ENCODE assay signal across 8 cellular contexts in genomic region chr10:116272497-116273221, GRCh38. TPM values are rescaled to one million over a fixed set of nuclear protein-coding genes. Genes with fewer than 3 reads are reported as not detected.
A peak's percentile ranks its signal among the peaks of the same experiment; 100 is the strongest.
DNase-seq lines count a peak whose midpoint lies in the region; ATAC-seq, FAIRE-seq and TF ChIP-seq lines count a peak whose summit lies in the region.

Gene GFRA1 (minus strand): TSS chr10:116273206. CDS start chr10:116272029, 1,177 bp downstream.

- ATAC-seq in HG02981 (IDR thresholded peaks at IDR 0.05; ENCODE audit: unreplicated experiment): peak; percentile 44
- peak; percentile 53 for ATAC-seq in HepG2
- no peak for ATAC-seq in thoracic aorta (ENCODE audit: insufficient number of reproducible peaks, low FRiP score, low read depth)
- no peak for ATAC-seq in GM18867 (IDR thresholded peaks at IDR 0.05; ENCODE audit: unreplicated experiment)
- ATAC-seq in GM19324 (IDR thresholded peaks at IDR 0.05; ENCODE audit: low FRiP score, unreplicated experiment): no peak

- no peak for TF ChIP-seq CTCF in BE2C (IDR thresholded peaks at IDR 0.05; ENCODE audit: low read depth, low read length)
- no peak for TF ChIP-seq CTCF in mammary epithelial cell (conservative IDR thresholded peaks at IDR 0.05 in 1 of 2, IDR thresholded peaks at IDR 0.05 in 1 of 2; ENCODE audit: extremely low read depth in 1 of 2, insufficient read depth in 1 of 2, low read depth in 1 of 2, low read length in 2 of 2)
- TF ChIP-seq CTCF in HepG2 (CRISPR knock-in tag; IDR thresholded peaks at IDR 0.05): no peak
- TF ChIP-seq CTCF in thoracic aorta (IDR thresholded peaks at IDR 0.05): no peak

- dilution Hi-C loops in mammary epithelial cell (cut with HindIII; ENCODE audit: low sequenced_read_pairs): no loop called here

- no peak within 1 kb of the TSS for H3K9ac ChIP-seq in mammary epithelial cell (ENCODE audit: insufficient read depth, low read length)
- H3K9ac ChIP-seq in HepG2 (ENCODE audit: insufficient read depth, low read depth, low read length): no peak within 1 kb of the TSS

- H3K79me2 ChIP-seq in mammary epithelial cell (ENCODE audit: insufficient read depth, low read length) (no peaks in the 10 kb centered on the region), HepG2 (ENCODE audit: insufficient read depth, low read length) (no peaks in the 10 kb centered on the region)

- H3K4me3 ChIP-seq in BE2C (ENCODE audit: low read depth, low read length) (peak within 1 kb of the TSS; percentile 31), mammary epithelial cell (replicated peaks in 1 of 3; ENCODE audit: insufficient read depth in 1 of 3, low read depth in 2 of 3, low read length in 3 of 3) (peak within 1 kb of the TSS; percentile 29 to 40 (median 37)), HepG2 (replicated peaks in 1 of 3; ENCODE audit: insufficient read depth in 1 of 3, low read depth in 2 of 3, low read length in 3 of 3) (no peak within 1 kb of the TSS), thoracic aorta (peak within 1 kb of the TSS; percentile 77)

- no peak within 1 kb of the TSS for H3K27ac ChIP-seq in mammary epithelial cell (ENCODE audit: insufficient read depth, low read depth, low read length)
- H3K27ac ChIP-seq in HepG2 (ENCODE audit: extremely low read length, insufficient read depth, low read length): no peak within 1 kb of the TSS
- H3K27ac ChIP-seq in thoracic aorta: no peak within 1 kb of the TSS

- BruUV-seq in mammary epithelial cell (replicated peaks; lab: Mats Ljungman, UMichigan) (no TSS peak), HepG2 (replicated peaks; lab: Mats Ljungman, UMichigan) (no TSS peak)

- no peak for TF ChIP-seq RAD21 in HepG2 (CRISPR knock-in tag; IDR thresholded peaks at IDR 0.05)

- no peaks in the 10 kb centered on the region for H3K9me3 ChIP-seq in BE2C
- no peaks in the 10 kb centered on the region for H3K9me3 ChIP-seq in mammary epithelial cell (replicated peaks; ENCODE audit: insufficient read depth, low read length)
- H3K9me3 ChIP-seq in HepG2 (ENCODE audit: low read length): no peaks in the 10 kb centered on the region
- H3K9me3 ChIP-seq in thoracic aorta: no peaks in the 10 kb centered on the region

- H3K4me2 ChIP-seq in mammary epithelial cell (ENCODE audit: insufficient read depth, low read depth, low read length): peak within 1 kb of the TSS; percentile 95
- H3K4me2 ChIP-seq in HepG2 (ENCODE audit: low read depth, low read length): peak within 1 kb of the TSS; percentile 7; the same call in 1 of the 2 replicates

- TF ChIP-seq EP300 in HepG2 (IDR thresholded peaks at IDR 0.05; ENCODE audit: low read depth in 2 of 2, low read length in 2 of 2) (no peak), HepG2 (CRISPR knock-in tag; IDR thresholded peaks at IDR 0.05; ENCODE audit: borderline replicate concordance) (no peak)

- H3K27me3 ChIP-seq in BE2C: peaks cover 62% of the 10 kb centered on the region
- peaks cover 64% of the 10 kb centered on the region for H3K27me3 ChIP-seq in mammary epithelial cell (ENCODE audit: insufficient read depth, low read length)
- peaks cover 2 to 34% of the 10 kb centered on the region in 2 experiments; a peak in 4 of 5 replicates for H3K27me3 ChIP-seq in HepG2 (ENCODE audit: control insufficient read depth in 1 of 2, insufficient read depth in 2 of 2, low read length in 2 of 2)
- no peaks in the 10 kb centered on the region for H3K27me3 ChIP-seq in thoracic aorta (replicated peaks; ENCODE audit: insufficient read depth)

- H2AFZ ChIP-seq in mammary epithelial cell (ENCODE audit: low read depth, low read length) (peak within 1 kb of the TSS; percentile 66), HepG2 (ENCODE audit: low read length) (no peak within 1 kb of the TSS)

- no peak for TF ChIP-seq POLR2A in HepG2 (IDR thresholded peaks at IDR 0.05; ENCODE audit: insufficient read depth in 1 of 2, low read depth in 2 of 2, low read length in 2 of 2)

- intact Hi-C loops in mammary epithelial cell (cut with micrococcal nuclease): no loop called here
- intact Hi-C loops in HepG2 (cut with micrococcal nuclease; ENCODE audit: unreplicated experiment): no loop called here

- POLR2A ChIA-PET in HepG2 (lab: Yijun Ruan, JAX): no interaction called here

- CTCF ChIA-PET in mammary epithelial cell (lab: Charles Lee; ENCODE audit: low non-redundant PET) (no interaction called here), HepG2 (lab: Yijun Ruan, JAX; ENCODE audit: low intra/inter-chr PET ratio, low total read pairs) (no interaction called here)

- H4K20me1 ChIP-seq in mammary epithelial cell (ENCODE audit: insufficient read depth, low read length): no peaks in the 10 kb centered on the region
- no peaks in the 10 kb centered on the region for H4K20me1 ChIP-seq in HepG2 (ENCODE audit: insufficient read depth, low read length)

- 11% methylated on average over 14 of the region's 69 CpGs for WGBS in mammary epithelial cell (ENCODE audit: low coverage, missing lambda C conversion rate)
- 31% methylated on average over 50 of the region's 69 CpGs for WGBS in HepG2 (ENCODE audit: low lambda C conversion rate)

- H3K4me1 ChIP-seq in BE2C (no peaks in the 10 kb centered on the region), mammary epithelial cell (ENCODE audit: insufficient read depth, low read length) (peaks cover 24% of the 10 kb centered on the region), HepG2 (ENCODE audit: insufficient read depth, low read length) (no peaks in the 10 kb centered on the region), thoracic aorta (ENCODE audit: control insufficient read depth in 1 of 2, low read depth in 2 of 2) (peaks cover 0 to 14% of the 10 kb centered on the region in 2 donors)

- H3K36me3 ChIP-seq in BE2C (no peaks in the 10 kb centered on the region), mammary epithelial cell (ENCODE audit: insufficient read depth, low read length) (no peaks in the 10 kb centered on the region), HepG2 (replicated peaks in 1 of 2; ENCODE audit: control insufficient read depth in 1 of 2, insufficient read depth in 2 of 2, low read length in 2 of 2) (no peaks in the 10 kb centered on the region), thoracic aorta (no peaks in the 10 kb centered on the region)

- in situ Hi-C loops in mammary epithelial cell (cut with MboI; ENCODE audit: low sequenced_read_pairs in 2 of 2): no loop called here
- in situ Hi-C loops in HepG2 (cut with HindIII; ENCODE audit: extremely low pct_ligation_motif_present, low pct_unique_long_range_greater_than_20kb): no loop called here

- no peak for FAIRE-seq in HepG2 (lab: Jason Lieb, UNC)

- no peak for DNase-seq in BE2C
- no peak for DNase-seq in mammary epithelial cell
- no peak for DNase-seq in HepG2 (ENCODE audit: low spot score)
- no peak for DNase-seq in thoracic aorta (ENCODE audit: low spot score)
- DNase-seq in superior temporal gyrus (ENCODE audit: extremely low spot score): no peak

TF ChIP-seq in HepG2, 621 proteins besides CTCF, POLR2A, EP300 and RAD21:
- TF ChIP-seq ZNF615 (CRISPR knock-in tag; IDR thresholded peaks at IDR 0.05; ENCODE audit: borderline replicate concordance) (no peak), HNRNPK (IDR thresholded peaks at IDR 0.05; ENCODE audit: low read depth, low read length, poor library complexity, severe bottlenecking) (peak; percentile 12)

RNA-seq across cellular contexts. Expression of gene GFRA1, which starts in this region (rescaled TPM):
- not detected for polyA plus RNA-seq in BE2C (2012; ENCODE audit: insufficient read depth, insufficient read length, low read depth)
- total RNA-seq in mammary epithelial cell (under 1 TPM in 1 of 2 donors, not detected in 1; 0.17 TPM), HepG2 (2016; rRNA removed; fragmentation: Illumina TruSeq; extraction: Trizol) (not detected in 2 replicates), thoracic aorta (1 to 10 TPM; 5.8 to 9.3 TPM)
- polyA plus RNA-seq in mammary epithelial cell (0.02 TPM), HepG2 (2011; rRNA removed) (not detected in 2 replicates)
- polyA minus RNA-seq in mammary epithelial cell: not detected
- not detected in 2 replicates for total RNA-seq in HepG2 (2016; cell fraction: cytosol; rRNA removed; fragmentation: Illumina TruSeq; extraction: Trizol; ENCODE audit: low read depth)
- not detected in 2 replicates for total RNA-seq in HepG2 (2016; cell fraction: insoluble cytoplasmic fraction; rRNA removed; fragmentation: Illumina TruSeq; extraction: Trizol)
- total RNA-seq in HepG2 (2016; cell fraction: membrane; rRNA removed; fragmentation: Illumina TruSeq; extraction: Trizol): not detected in 2 replicates
- total RNA-seq in HepG2 (2016; cell fraction: nucleus; rRNA removed; fragmentation: Illumina TruSeq; extraction: Trizol): not detected in 2 replicates
- polyA plus RNA-seq in HepG2 (2011; cell fraction: cytosol; rRNA removed): not detected in 2 replicates
- polyA plus RNA-seq in HepG2 (2011; cell fraction: nucleus; rRNA removed): not detected in 2 replicates
- polyA plus RNA-seq in HepG2 (2012): not detected in 2 replicates
- polyA plus RNA-seq in HepG2 (2016; cell fraction: cytosol; fragmentation: Illumina TruSeq; extraction: Trizol; ENCODE audit: low read depth): not detected in 2 replicates
- polyA plus RNA-seq in HepG2 (2016; cell fraction: insoluble cytoplasmic fraction; fragmentation: Illumina TruSeq; extraction: Trizol; ENCODE audit: low read depth): not detected in 2 replicates
- not detected in 2 replicates for polyA plus RNA-seq in HepG2 (2016; cell fraction: membrane; fragmentation: Illumina TruSeq; extraction: Trizol; ENCODE audit: low read depth)
- polyA plus RNA-seq in HepG2 (2016; cell fraction: nucleus; fragmentation: Illumina TruSeq; extraction: Trizol; ENCODE audit: insufficient read depth, low read depth): not detected in 2 replicates
- not detected in 2 replicates for polyA minus RNA-seq in HepG2 (2011; rRNA and poly(A)+ RNA removed; ENCODE audit: low replicate concordance)
- not detected in 2 replicates for polyA minus RNA-seq in HepG2 (2011; cell fraction: cytosol; rRNA and poly(A)+ RNA removed)
- not detected in 2 replicates for polyA minus RNA-seq in HepG2 (2011; cell fraction: nucleus; rRNA and poly(A)+ RNA removed)

Comparison
In these comparisons a context has a peak if more than half of its experiments do, and no peak if none do; other contexts are left out.
1. Peak in ATAC-seq and H3K4me2 ChIP-seq in HepG2; RNA of the gene not detected or under 1 TPM.
2. H3K4me3 ChIP-seq: peak in BE2C (single experiment), mammary epithelial cell (3 of 3) and thoracic aorta (single experiment); none in HepG2 (0 of 3).